ENCODE assay signal across 8 cellular contexts in the genomic region with DNA sequence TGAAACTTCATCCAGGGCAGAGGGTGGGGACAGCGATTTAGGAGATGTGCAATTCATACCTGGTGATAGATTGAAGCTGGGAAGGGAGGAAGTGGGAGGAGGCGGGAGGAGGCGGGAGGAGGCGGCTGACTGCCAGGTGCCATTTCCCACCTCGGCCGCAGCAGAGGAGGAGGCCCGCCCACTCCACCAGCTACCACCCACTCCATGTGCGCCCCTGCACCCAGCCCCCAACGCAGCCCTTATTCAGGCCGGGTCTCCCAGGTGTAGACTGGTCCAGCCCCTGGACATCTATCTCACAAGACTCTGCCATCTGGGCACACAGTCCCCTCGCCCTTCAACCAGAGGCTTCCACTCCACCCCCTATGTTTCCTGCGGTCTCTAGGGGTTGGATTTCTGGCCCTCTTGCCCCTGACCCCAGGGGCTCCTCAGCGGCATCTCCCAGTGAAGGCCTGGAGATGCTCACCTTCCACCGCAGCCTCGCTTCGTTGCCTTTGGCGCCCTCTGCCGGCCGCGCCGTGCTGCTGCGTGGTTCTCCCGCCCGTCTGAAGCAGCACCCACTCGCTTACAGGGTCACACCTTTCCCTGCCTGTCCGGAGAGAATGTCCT. TPM values are rescaled to one million over a fixed set of nuclear protein-coding genes. Genes with fewer than 3 reads are reported as not detected.
A peak's percentile ranks its signal among the peaks of the same experiment; 100 is the strongest.
DNase-seq lines count a peak whose midpoint lies in the region; ATAC-seq lines count a peak whose summit lies in the region.

No MANE protein-coding gene starts in this region.

- H3K27me3 ChIP-seq in effector memory CD4-positive, alpha-beta T cell (replicated peaks; ENCODE audit: control insufficient read depth, insufficient read depth, low read length, poor library complexity, severe bottlenecking): no peaks in the 10 kb centered on the region
- no peaks in the 10 kb centered on the region for H3K27me3 ChIP-seq in mesendoderm (ENCODE audit: insufficient read depth, low read length, poor library complexity)

- peak overlapping the region; percentile 59 for H3K27ac ChIP-seq in effector memory CD4-positive, alpha-beta T cell (ENCODE audit: insufficient read depth, low read length, poor library complexity, severe bottlenecking)
- no peak overlapping the region for H3K27ac ChIP-seq in mesendoderm (ENCODE audit: low read depth, low read length)

- H3K4me2 ChIP-seq in mesendoderm (ENCODE audit: low read length): peak overlapping the region; percentile 23

- H3K4me3 ChIP-seq in effector memory CD4-positive, alpha-beta T cell (ENCODE audit: insufficient read depth, low read depth, low read length, poor library complexity, severe bottlenecking): peak overlapping the region; percentile 6
- no peak overlapping the region for H3K4me3 ChIP-seq in mesendoderm (ENCODE audit: low read length)

- WGBS in mesendoderm (ENCODE audit: extremely low coverage, insufficient coverage, low lambda C conversion rate): no CpG with 5 or more reads among the region's 26 CpGs

- peaks cover 13% of the 10 kb centered on the region for H3K4me1 ChIP-seq in effector memory CD4-positive, alpha-beta T cell (ENCODE audit: control insufficient read depth, insufficient read depth, low read length, poor library complexity, severe bottlenecking)
- H3K4me1 ChIP-seq in mesendoderm (ENCODE audit: control insufficient read depth, low read depth, low read length): peaks cover 4% of the 10 kb centered on the region

- no peak overlapping the region for H2BK5ac ChIP-seq in mesendoderm (ENCODE audit: low read length)

- peaks cover 37% of the 10 kb centered on the region for H3K36me3 ChIP-seq in effector memory CD4-positive, alpha-beta T cell (ENCODE audit: control insufficient read depth, insufficient read depth, low read length)
- no peaks in the 10 kb centered on the region for H3K36me3 ChIP-seq in mesendoderm (ENCODE audit: control insufficient read depth, insufficient read depth, low read length)

- no peaks in the 10 kb centered on the region for H3K79me1 ChIP-seq in mesendoderm (ENCODE audit: low read length)

- H4K5ac ChIP-seq in mesendoderm (ENCODE audit: low read length): no peak overlapping the region

- H2BK120ac ChIP-seq in mesendoderm (ENCODE audit: low read depth, low read length): no peak overlapping the region

- H2BK15ac ChIP-seq in mesendoderm (replicated peaks; ENCODE audit: low read depth): no peak overlapping the region

- H3K4ac ChIP-seq in mesendoderm (ENCODE audit: low read depth, low read length): no peak overlapping the region

- peak; percentile 58 for DNase-seq in NK-92 treated with Interleukin-12 subunit alpha and Interleukin-12 subunit beta, amount 100 ng/mL, for 24 hours (lab: John Stamatoyannopoulos, UW)
- DNase-seq in NK-92 (lab: John Stamatoyannopoulos, UW; ENCODE audit: unreplicated experiment) (no peak), NCI-H774 (lab: John Stamatoyannopoulos, UW) (peak; percentile 46), mesendoderm (peak; percentile 78)
- DNase-seq in activated CD8-positive, alpha-beta memory T cell treated with anti-CD3 and anti-CD28 coated beads for 1 hour (ENCODE audit: extremely low read depth in 1 of 2, low read depth in 1 of 2): peak; percentile 51 to 76
- peak; percentile 63 to 67 (median 65) for DNase-seq in effector memory CD4-positive, alpha-beta T cell
- DNase-seq in stimulated activated CD8-positive, alpha-beta memory T cell treated with anti-CD3 and anti-CD28 coated beads, Interleukin-4, amount 100 ng/mL, for 48 hours: peak; percentile 90

- no peak overlapping the region for H3K18ac ChIP-seq in mesendoderm (ENCODE audit: low read length)

- H3K9ac ChIP-seq in mesendoderm (ENCODE audit: low read length): no peak overlapping the region

- no peaks in the 10 kb centered on the region for H3K79me2 ChIP-seq in mesendoderm (ENCODE audit: control insufficient read depth, insufficient read depth, low read length)

- peak overlapping the region; percentile 3 for H3K56ac ChIP-seq in mesendoderm (ENCODE audit: low read length)

- ATAC-seq in HG03342 (IDR thresholded peaks at IDR 0.05; ENCODE audit: unreplicated experiment): peak; percentile 46

- no peak overlapping the region for H4K8ac ChIP-seq in mesendoderm (ENCODE audit: low read depth, low read length)

- no peak overlapping the region for H3K23ac ChIP-seq in mesendoderm (ENCODE audit: low read length)

- no peak overlapping the region for H2AK5ac ChIP-seq in mesendoderm (ENCODE audit: low read length)

- H3K9me3 ChIP-seq in effector memory CD4-positive, alpha-beta T cell (ENCODE audit: control insufficient read depth, low read length): no peaks in the 10 kb centered on the region

RNA-seq across cellular contexts. Expression of a gene that starts 32.6 kb away (rescaled TPM):
- 55.2 TPM for polyA plus RNA-seq in mesendoderm (2013, experiment 1 of 2)
- polyA plus RNA-seq in mesendoderm (2013, experiment 2 of 2): 54.8 TPM
